Comparison of ENCODE assay signal across 22 cellular contexts in genomic region chr6:9745476-9745875, GRCh38.
"Had no signal": no experiment of that assay in that cellular context is flagged by ENCODE, and none has a peak within 500 bp of the region (broad histone marks: within the 10 kb centered on the region; RNA-seq: fewer than 3 reads in every experiment).

No MANE protein-coding gene starts in this region.

- H3K27me3 ChIP-seq: cardiac muscle cell, upper lobe of left lung had no signal

- H3K4me3 ChIP-seq: cardiac muscle cell, lung, thoracic aorta, upper lobe of left lung had no signal

- ATAC-seq: esophagus mucosa; left lobe of liver; stimulated activated naive B cell treated with anti-CD40 and anti-IgM and Interleukin-4, amounts not matched to agents 10 μg/mL and 1 μg/mL and 100 μg/mL, for 72 hours had no signal

- DNase-seq: activated CD4-positive, alpha-beta T cell treated with anti-CD3 and anti-CD28 coated beads for 1 hour; activated CD8-positive, alpha-beta memory T cell treated with anti-CD3 and anti-CD28 coated beads for 24 hours; activated CD8-positive, alpha-beta memory T cell treated with anti-CD3 and anti-CD28 coated beads, Interleukin-2, amount 50 U/mL, for 48 hours; activated effector memory CD4-positive, alpha-beta T cell treated with anti-CD3 and anti-CD28 coated beads, Interleukin-2, amount 50 U/mL, for 16 hours; activated naive CD4-positive, alpha-beta T cell treated with anti-CD3 and anti-CD28 coated beads, Interleukin-2, amount 50 U/mL, for 16 hours; activated T-cell treated with anti-CD3 and anti-CD28 coated beads, Interleukin-2, amount 50 U/mL, for 48 hours; foreskin fibroblast; hippocampal formation; midbrain; nephron progenitor cell; nucleus accumbens; retina; stimulated activated naive B cell treated with anti-CD40 and anti-IgM and Interleukin-4, amounts not matched to agents 10 μg/mL and 1 μg/mL and 100 μg/mL, for 72 hours; upper lobe of left lung; WERI-Rb-1 had no signal

- H3K36me3 ChIP-seq: cardiac muscle cell, thoracic aorta, upper lobe of left lung, WERI-Rb-1 had no signal

- FAIRE-seq: endometrium, keratinocyte had no signal
